ENCODE assay signal across 15 cellular contexts in genomic region chr6:72826033-72826432, GRCh38.
DNase-seq lines count a peak whose midpoint lies in the region; ATAC-seq and TF ChIP-seq lines count a peak whose summit lies in the region.
"Had no signal": no experiment of that assay in that cellular context is flagged by ENCODE, and none has a peak within 500 bp of the region (broad histone marks: within the 10 kb centered on the region; RNA-seq: fewer than 3 reads in every experiment).

No MANE protein-coding gene starts in this region.

- intact Hi-C loops in A673 (cut with micrococcal nuclease; ENCODE audit: unreplicated experiment), result no loop called here

- ATAC-seq in activated naive CD4-positive, alpha-beta T cell treated with anti-CD3 and anti-CD28 coated beads, Interleukin-2, amount 50 U/mL, for 72 hours, result peak; percentile 91 to 93
- ATAC-seq: HCT116 had no signal

- H3K9me3 Mint-ChIP-seq in activated naive CD4-positive, alpha-beta T cell treated with anti-CD3 and anti-CD28 coated beads, Interleukin-2, amount 50 U/mL, for 72 hours, result peaks cover 0 to 12% of the 10 kb centered on the region in 2 donors
- no peaks in the 10 kb centered on the region for H3K9me3 Mint-ChIP-seq in activated naive CD4-positive, alpha-beta T cell treated with anti-CD3 and anti-CD28 coated beads, Interleukin-2, amount 10 ng/mL, durations not matched to agents 7 days and 5 days
- H3K9me3 Mint-ChIP-seq in endodermal cell, result no peaks in the 10 kb centered on the region

- no peak overlapping the region for H3K9ac ChIP-seq in endodermal cell (ENCODE audit: extremely low read depth, low read length, poor library complexity, severe bottlenecking)
- H3K9ac ChIP-seq: KMS-11 had no signal

- H3K27ac ChIP-seq in A673 (ENCODE audit: low read depth, low read length, poor library complexity, severe bottlenecking), result no peak overlapping the region
- no peak overlapping the region for H3K27ac ChIP-seq in endodermal cell (ENCODE audit: low read depth, low read length)
- H3K27ac ChIP-seq: KMS-11 had no signal

- H3K4me3 ChIP-seq in fibroblast of villous mesenchyme (ENCODE audit: low read depth, low read length) (no peak overlapping the region), A673 (ENCODE audit: low read depth, low read length, poor library complexity, severe bottlenecking) (no peak overlapping the region), endodermal cell (ENCODE audit: low read length) (no peak overlapping the region)
- H3K4me3 ChIP-seq: gastrocnemius medialis had no signal

- CTCF ChIA-PET in activated naive CD4-positive, alpha-beta T cell treated with anti-CD3 and anti-CD28 coated beads, Interleukin-2, amount 10 ng/mL, durations not matched to agents 7 days and 5 days (lab: Charles Lee), result no interaction called here
- CTCF ChIA-PET in A673 (lab: Charles Lee), result no interaction called here

- TF ChIP-seq CTCF in fibroblast of villous mesenchyme (IDR thresholded peaks at IDR 0.05; ENCODE audit: insufficient read depth, low read depth, low read length) (no peak), A673 (conservative IDR thresholded peaks at IDR 0.05; ENCODE audit: low read depth, low read length) (no peak), endodermal cell (conservative IDR thresholded peaks at IDR 0.05) (no peak)

- no TSS peak for BruUV-seq in A673 (replicated peaks; lab: Mats Ljungman, UMichigan)

- no peaks in the 10 kb centered on the region for H3K4me1 Mint-ChIP-seq in activated naive CD4-positive, alpha-beta T cell treated with anti-CD3 and anti-CD28 coated beads, Interleukin-2, amount 10 ng/mL, durations not matched to agents 7 days and 5 days
- H3K4me1 Mint-ChIP-seq in endodermal cell, result no peaks in the 10 kb centered on the region
- H3K4me1 Mint-ChIP-seq: mesothelial cell of epicardium had no signal

- DNase-seq in activated naive CD4-positive, alpha-beta T cell treated with anti-CD3 and anti-CD28 coated beads, Interleukin-2, amount 50 U/mL, for 72 hours (ENCODE audit: low spot score in 2 of 2), result no peak
- DNase-seq in activated naive CD4-positive, alpha-beta T cell treated with anti-CD3 and anti-CD28 coated beads, Interleukin-2, amount 10 ng/mL, durations not matched to agents 7 days and 5 days, result no peak
- DNase-seq in T1000 (lab: John Stamatoyannopoulos, UW), result peak; percentile 6
- peak; percentile 23 for DNase-seq in fibroblast of villous mesenchyme (ENCODE audit: low read depth)
- peak; percentile 62 for DNase-seq in stromal cell of bone marrow (ENCODE audit: low read depth)
- DNase-seq in T-helper 1 cell, result no peak
- no peak for DNase-seq in A673 (ENCODE audit: low spot score)
- DNase-seq in endodermal cell, result no peak
- DNase-seq: gastrocnemius medialis, NCI-H1694, NCI-H510A treated with DMSO at 0.1 percent for 48 hours, nucleus accumbens had no signal

- H3K9me3 ChIP-seq in A673 (ENCODE audit: low read depth, low read length, poor library complexity, severe bottlenecking) (peaks cover 7% of the 10 kb centered on the region), endodermal cell (ENCODE audit: control insufficient read depth, low read length) (no peaks in the 10 kb centered on the region)
- H3K9me3 ChIP-seq: gastrocnemius medialis had no signal

- H3K4me3 Mint-ChIP-seq in activated naive CD4-positive, alpha-beta T cell treated with anti-CD3 and anti-CD28 coated beads, Interleukin-2, amount 10 ng/mL, durations not matched to agents 7 days and 5 days, result no peak overlapping the region
- no peak overlapping the region for H3K4me3 Mint-ChIP-seq in endodermal cell
- H3K4me3 Mint-ChIP-seq: mesothelial cell of epicardium had no signal

- H3K27me3 ChIP-seq in A673 (replicated peaks; ENCODE audit: insufficient read depth, low read depth, low read length, poor library complexity) (no peaks in the 10 kb centered on the region), endodermal cell (ENCODE audit: control insufficient read depth, insufficient read depth, low read length, poor library complexity, severe bottlenecking) (no peaks in the 10 kb centered on the region)
- H3K27me3 ChIP-seq: gastrocnemius medialis had no signal

- POLR2A ChIA-PET in A673 (lab: Charles Lee; ENCODE audit: low non-redundant PET), result no interaction called here

- no peaks in the 10 kb centered on the region for H3K27me3 Mint-ChIP-seq in activated naive CD4-positive, alpha-beta T cell treated with anti-CD3 and anti-CD28 coated beads, Interleukin-2, amount 10 ng/mL, durations not matched to agents 7 days and 5 days
- H3K27me3 Mint-ChIP-seq in endodermal cell (ENCODE audit: insufficient read depth), result no peaks in the 10 kb centered on the region

- H3K4me1 ChIP-seq in A673 (ENCODE audit: insufficient read depth, low read length, poor library complexity, severe bottlenecking), result no peaks in the 10 kb centered on the region
- H3K4me1 ChIP-seq in endodermal cell (ENCODE audit: control insufficient read depth, insufficient read depth, low read length), result no peaks in the 10 kb centered on the region

- H3K36me3 ChIP-seq in A673 (ENCODE audit: insufficient read depth, low read length, poor library complexity, severe bottlenecking) (no peaks in the 10 kb centered on the region), endodermal cell (ENCODE audit: control insufficient read depth, insufficient read depth, low read length) (no peaks in the 10 kb centered on the region)
- H3K36me3 ChIP-seq: gastrocnemius medialis had no signal

- H3K27ac Mint-ChIP-seq in activated naive CD4-positive, alpha-beta T cell treated with anti-CD3 and anti-CD28 coated beads, Interleukin-2, amount 50 U/mL, for 72 hours, result peak overlapping the region; percentile 21 to 51
- H3K27ac Mint-ChIP-seq in activated naive CD4-positive, alpha-beta T cell treated with anti-CD3 and anti-CD28 coated beads, Interleukin-2, amount 10 ng/mL, durations not matched to agents 7 days and 5 days, result no peak overlapping the region
- no peak overlapping the region for H3K27ac Mint-ChIP-seq in endodermal cell
- H3K27ac Mint-ChIP-seq: mesothelial cell of epicardium had no signal

- WGBS in endodermal cell (ENCODE audit: insufficient coverage in 1 of 2, insufficient read length in 1 of 2), 2 experiments, result 83% methylated on average over 1 of the region's 1 CpG; no CpG with 5 or more reads in 1 of the 2 experiments

- H3K36me3 Mint-ChIP-seq in activated naive CD4-positive, alpha-beta T cell treated with anti-CD3 and anti-CD28 coated beads, Interleukin-2, amount 50 U/mL, for 72 hours, result peaks cover 14 to 21% of the 10 kb centered on the region in 2 donors
- H3K36me3 Mint-ChIP-seq in activated naive CD4-positive, alpha-beta T cell treated with anti-CD3 and anti-CD28 coated beads, Interleukin-2, amount 10 ng/mL, durations not matched to agents 7 days and 5 days, result peaks cover 2% of the 10 kb centered on the region
- H3K36me3 Mint-ChIP-seq in endodermal cell (ENCODE audit: low read depth), result no peaks in the 10 kb centered on the region
- H3K36me3 Mint-ChIP-seq: mesothelial cell of epicardium had no signal

Comparison
In these comparisons a context has a peak if more than half of its experiments do, and no peak if none do; other contexts are left out.
1. H3K27ac Mint-ChIP-seq: peak in activated naive CD4-positive, alpha-beta T cell treated with anti-CD3 and anti-CD28 coated beads, Interleukin-2, amount 50 U/mL, for 72 hours (2 of 2); none in activated naive CD4-positive, alpha-beta T cell treated with anti-CD3 and anti-CD28 coated beads, Interleukin-2, amount 10 ng/mL, durations not matched to agents 7 days and 5 days (single experiment) and endodermal cell (single experiment).
2. DNase-seq: peak in T1000 (single experiment), fibroblast of villous mesenchyme (single experiment) and stromal cell of bone marrow (single experiment); none in activated naive CD4-positive, alpha-beta T cell treated with anti-CD3 and anti-CD28 coated beads, Interleukin-2, amount 50 U/mL, for 72 hours (0 of 2), activated naive CD4-positive, alpha-beta T cell treated with anti-CD3 and anti-CD28 coated beads, Interleukin-2, amount 10 ng/mL, durations not matched to agents 7 days and 5 days (single experiment), T-helper 1 cell (0 of 5), A673 (single experiment) and endodermal cell (single experiment).